Comparison of ENCODE assay signal across 20 cellular contexts in the genomic region with DNA sequence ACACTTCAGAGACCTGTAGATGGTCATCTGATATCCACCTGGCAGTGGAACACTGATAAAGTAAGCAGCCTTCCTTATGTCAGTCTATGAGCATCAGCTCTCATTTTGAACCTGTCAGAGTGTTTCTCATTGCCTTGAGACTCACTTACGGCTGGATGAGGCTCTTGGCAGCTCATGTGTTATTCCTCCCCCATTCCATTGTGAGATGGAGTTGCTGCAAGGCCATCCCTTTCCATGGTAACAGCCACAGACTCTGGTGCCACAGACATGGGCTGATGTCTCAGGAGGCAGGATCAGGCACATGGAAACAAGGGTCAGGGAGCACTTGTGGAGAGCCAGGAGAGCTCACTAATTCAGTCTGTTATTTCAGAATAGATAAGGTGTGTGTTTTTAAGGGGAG. TPM values are rescaled to one million over a fixed set of nuclear protein-coding genes. Genes with fewer than 3 reads are reported as not detected.
"Had no signal": no experiment of that assay in that cellular context is flagged by ENCODE, and none has a peak within 500 bp of the region (broad histone marks: within the 10 kb centered on the region; RNA-seq: fewer than 3 reads in every experiment).

No MANE protein-coding gene starts in this region.

- H3K4me3 ChIP-seq: body of pancreas, lower lobe of right lung, spleen, testis, upper lobe of left lung had no signal

- DNase-seq: activated CD4-positive, alpha-beta memory T cell treated with anti-CD3 and anti-CD28 coated beads, Interleukin-2, amount 10 ng/mL, durations not matched to agents 7 days and 5 days; activated CD4-positive, alpha-beta T cell treated with anti-CD3 and anti-CD28 coated beads, Interleukin-2, amount 10 ng/mL, durations not matched to agents 24 days and 14 days; activated effector memory CD4-positive, alpha-beta T cell treated with anti-CD3 and anti-CD28 coated beads, Interleukin-2, amount 50 U/mL, for 16 hours; activated naive CD4-positive, alpha-beta T cell treated with anti-CD3 and anti-CD28 coated beads, Interleukin-2, amount 10 ng/mL, durations not matched to agents 7 days and 5 days; body of pancreas; dermis blood vessel endothelial cell; effector memory CD4-positive, alpha-beta T cell; foreskin melanocyte; left colon; lower lobe of right lung; naive thymus-derived CD4-positive, alpha-beta T cell; spleen; stimulated activated CD4-positive, alpha-beta T cell treated with anti-CD3 and anti-CD28 coated beads, Interleukin-4, amount 100 ng/mL, for 1 hour; stimulated activated naive CD4-positive, alpha-beta T cell; T-cell; testis; upper lobe of left lung had no signal

- H3K27me3 ChIP-seq: body of pancreas, testis, upper lobe of left lung had no signal

- FAIRE-seq: islet of Langerhans had no signal

- H3K36me3 ChIP-seq: lower lobe of right lung, spleen, upper lobe of left lung had no signal

- H3K4me1 ChIP-seq: body of pancreas, lower lobe of right lung, spleen, upper lobe of left lung had no signal

- H3K27ac ChIP-seq: body of pancreas, lower lobe of right lung, spleen, upper lobe of left lung, VCaP had no signal

- H3K9me3 ChIP-seq: body of pancreas, lower lobe of right lung, spleen, testis, upper lobe of left lung had no signal

RNA-seq across cellular contexts. Expression of a gene that starts 11.9 kb away (rescaled TPM):
- total RNA-seq: activated CD4-positive, alpha-beta memory T cell treated with anti-CD3 and anti-CD28 coated beads, Interleukin-2, amount 10 ng/mL, durations not matched to agents 7 days and 5 days; activated CD4-positive, alpha-beta T cell treated with anti-CD3 and anti-CD28 coated beads, Interleukin-2, amount 10 ng/mL, durations not matched to agents 24 days and 14 days; naive thymus-derived CD4-positive, alpha-beta T cell; renal cortical epithelial cell had no signal
